ENCODE assay signal across 26 cellular contexts in genomic region chr3:126416943-126417342, GRCh38. TPM values are rescaled to one million over a fixed set of nuclear protein-coding genes. Genes with fewer than 3 reads are reported as not detected.
DNase-seq lines count a peak whose midpoint lies in the region; ATAC-seq and TF ChIP-seq lines count a peak whose summit lies in the region.
"Had no signal": no experiment of that assay in that cellular context is flagged by ENCODE, and none has a peak within 500 bp of the region (broad histone marks: within the 10 kb centered on the region; RNA-seq: fewer than 3 reads in every experiment).

No MANE protein-coding gene starts in this region.

- no peak overlapping the region for H3K4me2 ChIP-seq in DND-41 (ENCODE audit: insufficient read depth, low read length)
- H3K4me2 ChIP-seq: BLaER1 had no signal

- no peaks in the 10 kb centered on the region for H3K9me3 ChIP-seq in DND-41 (ENCODE audit: insufficient read depth, low read length, severe bottlenecking)
- H3K9me3 ChIP-seq in WERI-Rb-1 (ENCODE audit: severe bottlenecking) = no peaks in the 10 kb centered on the region
- H3K9me3 ChIP-seq in upper lobe of right lung = no peaks in the 10 kb centered on the region
- H3K9me3 ChIP-seq: BLaER1, SJCRH30 had no signal

- H3K79me2 ChIP-seq in DND-41 (ENCODE audit: insufficient read depth, low read length) = no peaks in the 10 kb centered on the region

- no peak overlapping the region for H3K4me3 ChIP-seq in DND-41 (ENCODE audit: low read depth in 1 of 2, low read length in 2 of 2)
- H3K4me3 ChIP-seq in WERI-Rb-1 (ENCODE audit: low read depth, low read length) = no peak overlapping the region
- no peak overlapping the region for H3K4me3 ChIP-seq in retinal pigment epithelial cell (ENCODE audit: low read length)
- H3K4me3 ChIP-seq in upper lobe of right lung = no peak overlapping the region
- H3K4me3 ChIP-seq: BLaER1, SJCRH30 had no signal

- H2AFZ ChIP-seq in DND-41 (ENCODE audit: low read depth, low read length) = no peak overlapping the region

- H3K36me3 ChIP-seq in DND-41 (ENCODE audit: insufficient read depth, low read length) = no peaks in the 10 kb centered on the region
- H3K36me3 ChIP-seq in WERI-Rb-1 = no peaks in the 10 kb centered on the region
- H3K36me3 ChIP-seq in upper lobe of right lung = no peaks in the 10 kb centered on the region
- H3K36me3 ChIP-seq: BLaER1, SJCRH30 had no signal

- H3K4me1 ChIP-seq in DND-41 (ENCODE audit: insufficient read depth, low read length) (no peaks in the 10 kb centered on the region), upper lobe of right lung (no peaks in the 10 kb centered on the region)
- H3K4me1 ChIP-seq: BLaER1 had no signal

- no peak overlapping the region for H3K9ac ChIP-seq in DND-41 (ENCODE audit: low read depth, low read length)
- H3K9ac ChIP-seq: BLaER1 had no signal

- H3K27me3 ChIP-seq in DND-41 (ENCODE audit: insufficient read depth, low read length, poor library complexity) = no peaks in the 10 kb centered on the region
- H3K27me3 ChIP-seq in WERI-Rb-1 (ENCODE audit: insufficient read depth, low read depth, severe bottlenecking) = no peaks in the 10 kb centered on the region
- H3K27me3 ChIP-seq in upper lobe of right lung = peaks cover 50% of the 10 kb centered on the region
- H3K27me3 ChIP-seq: BLaER1, SJCRH30 had no signal

- 0 out of 3 replicates have a peak, but pooled peaks have one; percentile 14 for ATAC-seq in DND-41 (ENCODE audit: insufficient read depth, low read depth)
- ATAC-seq in upper lobe of right lung = no peak
- ATAC-seq in HG03159 (IDR thresholded peaks at IDR 0.05; ENCODE audit: unreplicated experiment) = no peak
- ATAC-seq: PC-3, Right ventricle myocardium inferior, SK-N-SH treated with all-trans-retinoic acid at 6 μM for 48 hours had no signal

- DNase-seq in DND-41 = no peak
- DNase-seq in WERI-Rb-1 = no peak
- peak; percentile 13 for DNase-seq in myocyte (ENCODE audit: low read depth)
- DNase-seq in retinal pigment epithelial cell (ENCODE audit: low read depth) = peak; percentile 42
- DNase-seq in upper lobe of right lung = no peak
- no peak for DNase-seq in hippocampal formation (lab: John Stamatoyannopoulos, UW)
- no peak for DNase-seq in mucosa of gallbladder (ENCODE audit: low spot score)
- DNase-seq: CD4-positive, CD25-positive, alpha-beta regulatory T cell; EL; GF-D8; NCI-H1048; NCI-H1417; NCI-H1694; NCI-H2081; NCI-H446; NCI-H524 treated with DMSO at 0.1 percent for 48 hours; NCI-H774; NK-92 treated with Interleukin-12 subunit alpha and Interleukin-12 subunit beta, amount 100 ng/mL, for 24 hours; PC-3 had no signal

- intact Hi-C loops in upper lobe of right lung (cut with DNase I) = no loop called here

- no peak for TF ChIP-seq CTCF in DND-41 (IDR thresholded peaks at IDR 0.05; ENCODE audit: borderline replicate concordance, extremely low read depth, low read length, poor library complexity, severe bottlenecking)
- no peak for TF ChIP-seq CTCF in WERI-Rb-1 (IDR thresholded peaks at IDR 0.05; ENCODE audit: low read depth, low read length)
- no peak for TF ChIP-seq CTCF in retinal pigment epithelial cell (conservative IDR thresholded peaks at IDR 0.05; ENCODE audit: low read depth, low read length)
- no peak for TF ChIP-seq CTCF in upper lobe of right lung (IDR thresholded peaks at IDR 0.05)

- H3K27ac ChIP-seq in DND-41 (ENCODE audit: low read length) (no peak overlapping the region), WERI-Rb-1 (peak overlapping the region; percentile 29; the same call in 1 of the 2 replicates), upper lobe of right lung (no peak overlapping the region)
- H3K27ac ChIP-seq: BLaER1, SJCRH30 had no signal

- peaks cover 6% of the 10 kb centered on the region; the same call in 1 of the 2 replicates for H4K20me1 ChIP-seq in DND-41 (ENCODE audit: insufficient read depth, low read length)
- H4K20me1 ChIP-seq: BLaER1 had no signal

RNA-seq across cellular contexts. Expression of gene CFAP100, which starts 22.2 kb away (rescaled TPM):
- total RNA-seq in myocyte (not detected in 2 replicates), upper lobe of right lung (not detected), mucosa of gallbladder (0.40 TPM)
- polyA plus RNA-seq in myocyte (2012) = not detected
- total RNA-seq: CD4-positive, CD25-positive, alpha-beta regulatory T cell; H1; PC-3; Right ventricle myocardium inferior; SJCRH30 had no signal
- polyA plus RNA-seq: AG04450; CD4-positive, CD25-positive, alpha-beta regulatory T cell had no signal

RNA-seq across cellular contexts. Expression of gene ZXDC, which starts 58.7 kb away (rescaled TPM):
- total RNA-seq in myocyte (41.5 and 45.9 TPM in 2 replicates), upper lobe of right lung (40.3 TPM), mucosa of gallbladder (34.6 TPM)
- 15.9 TPM for polyA plus RNA-seq in myocyte (2012)

RNA-seq across cellular contexts. Expression of gene KLF15, which starts 59.7 kb away (rescaled TPM):
- total RNA-seq in myocyte (1.2 and 1.5 TPM in 2 replicates), upper lobe of right lung (44.6 TPM), mucosa of gallbladder (28.1 TPM)
- 0.14 TPM for polyA plus RNA-seq in myocyte (2012)
- total RNA-seq: CD4-positive, CD25-positive, alpha-beta regulatory T cell; PC-3 had no signal
- polyA plus RNA-seq: CD4-positive, CD25-positive, alpha-beta regulatory T cell had no signal

Comparison
In these comparisons a context has a peak if more than half of its experiments do, and no peak if none do; other contexts are left out.
1. DNase-seq: peak in myocyte (single experiment) and retinal pigment epithelial cell (single experiment); none in DND-41 (single experiment), WERI-Rb-1 (single experiment), upper lobe of right lung (single experiment), hippocampal formation (0 of 2) and mucosa of gallbladder (single experiment).
2. RNA of gene KLF15, which starts 59.7 kb away (total RNA-seq): 44.6 TPM in upper lobe of right lung (single experiment) and 28.1 TPM in mucosa of gallbladder (single experiment); 1.2 to 1.5 TPM in myocyte; every median in the first group is over 10 times any median in the second.